1 cellular context compared by ENCODE assay signal in the genomic region with DNA sequence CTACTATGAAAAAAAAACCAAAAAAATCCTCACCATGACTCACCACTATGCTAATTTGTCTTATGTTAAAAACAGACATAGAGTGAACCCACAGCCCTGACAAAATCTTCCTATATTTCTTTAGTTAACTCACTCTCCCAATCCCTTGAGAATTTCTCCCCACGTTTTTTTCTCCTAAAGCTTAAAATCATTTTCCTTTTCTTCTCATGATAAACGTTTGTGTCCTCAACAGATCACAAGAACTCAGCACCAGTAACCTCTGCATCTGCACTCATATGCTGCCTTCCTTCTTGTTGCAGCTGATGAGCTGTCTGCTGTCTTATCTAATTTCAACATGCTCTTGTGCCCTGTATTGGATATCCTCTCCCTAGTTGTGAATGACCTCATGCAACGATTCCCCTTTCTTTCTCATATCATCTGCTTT.
TF ChIP-seq lines count a peak whose summit lies in the region.

No MANE protein-coding gene starts in this region.

TF ChIP-seq in SK-N-SH, 30 proteins besides CTCF, POLR2A, EP300 and RAD21 (continued from another document):
- TF ChIP-seq, protein P1, sequence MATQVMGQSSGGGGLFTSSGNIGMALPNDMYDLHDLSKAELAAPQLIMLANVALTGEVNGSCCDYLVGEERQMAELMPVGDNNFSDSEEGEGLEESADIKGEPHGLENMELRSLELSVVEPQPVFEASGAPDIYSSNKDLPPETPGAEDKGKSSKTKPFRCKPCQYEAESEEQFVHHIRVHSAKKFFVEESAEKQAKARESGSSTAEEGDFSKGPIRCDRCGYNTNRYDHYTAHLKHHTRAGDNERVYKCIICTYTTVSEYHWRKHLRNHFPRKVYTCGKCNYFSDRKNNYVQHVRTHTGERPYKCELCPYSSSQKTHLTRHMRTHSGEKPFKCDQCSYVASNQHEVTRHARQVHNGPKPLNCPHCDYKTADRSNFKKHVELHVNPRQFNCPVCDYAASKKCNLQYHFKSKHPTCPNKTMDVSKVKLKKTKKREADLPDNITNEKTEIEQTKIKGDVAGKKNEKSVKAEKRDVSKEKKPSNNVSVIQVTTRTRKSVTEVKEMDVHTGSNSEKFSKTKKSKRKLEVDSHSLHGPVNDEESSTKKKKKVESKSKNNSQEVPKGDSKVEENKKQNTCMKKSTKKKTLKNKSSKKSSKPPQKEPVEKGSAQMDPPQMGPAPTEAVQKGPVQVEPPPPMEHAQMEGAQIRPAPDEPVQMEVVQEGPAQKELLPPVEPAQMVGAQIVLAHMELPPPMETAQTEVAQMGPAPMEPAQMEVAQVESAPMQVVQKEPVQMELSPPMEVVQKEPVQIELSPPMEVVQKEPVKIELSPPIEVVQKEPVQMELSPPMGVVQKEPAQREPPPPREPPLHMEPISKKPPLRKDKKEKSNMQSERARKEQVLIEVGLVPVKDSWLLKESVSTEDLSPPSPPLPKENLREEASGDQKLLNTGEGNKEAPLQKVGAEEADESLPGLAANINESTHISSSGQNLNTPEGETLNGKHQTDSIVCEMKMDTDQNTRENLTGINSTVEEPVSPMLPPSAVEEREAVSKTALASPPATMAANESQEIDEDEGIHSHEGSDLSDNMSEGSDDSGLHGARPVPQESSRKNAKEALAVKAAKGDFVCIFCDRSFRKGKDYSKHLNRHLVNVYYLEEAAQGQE (IDR thresholded peaks at IDR 0.05; ENCODE audit: low read depth, low read length) = no peak
- no peak for TF ChIP-seq FOXM1 (IDR thresholded peaks at IDR 0.05; ENCODE audit: low read depth)
